ENCODE assay signal across 29 cellular contexts in genomic region chr18:69291755-69292154, GRCh38.
"Had no signal": no experiment of that assay in that cellular context is flagged by ENCODE, and none has a peak within 500 bp of the region (broad histone marks: within the 10 kb centered on the region; RNA-seq: fewer than 3 reads in every experiment).

No MANE protein-coding gene starts in this region.

- H3K27ac Mint-ChIP-seq: dendritic cell treated with granulocyte-macrophage colony-stimulating factor and Interleukin-4, amounts not matched to agents 40 ng/mL and 50 ng/mL, for 4 days; effector memory CD8-positive, alpha-beta T cell; endodermal cell had no signal

- H3K27me3 ChIP-seq: colonic mucosa, dorsolateral prefrontal cortex, esophagus muscularis mucosa, esophagus squamous epithelium, foreskin keratinocyte, gastrocnemius medialis, gastroesophageal sphincter, heart left ventricle, heart right ventricle had no signal

- H3K4me3 ChIP-seq: colonic mucosa, coronary artery, dorsolateral prefrontal cortex, esophagus muscularis mucosa, esophagus squamous epithelium, gastrocnemius medialis, gastroesophageal sphincter, heart left ventricle, heart right ventricle had no signal

- H3K36me3 ChIP-seq: colonic mucosa, esophagus muscularis mucosa, esophagus squamous epithelium, gastrocnemius medialis, gastroesophageal sphincter, heart left ventricle, heart right ventricle had no signal

- H3K9me3 ChIP-seq: colonic mucosa, esophagus muscularis mucosa, esophagus squamous epithelium, gastrocnemius medialis had no signal

- ATAC-seq: effector memory CD8-positive, alpha-beta T cell; esophagus mucosa; foreskin keratinocyte; gastrocnemius medialis; gastroesophageal sphincter; heart left ventricle; heart right ventricle had no signal

- H3K9me3 Mint-ChIP-seq: dendritic cell treated with granulocyte-macrophage colony-stimulating factor and Interleukin-4, amounts not matched to agents 40 ng/mL and 50 ng/mL, for 4 days; endodermal cell had no signal

- H3K4me1 Mint-ChIP-seq: endodermal cell had no signal

- H3K27me3 Mint-ChIP-seq: dendritic cell treated with granulocyte-macrophage colony-stimulating factor and Interleukin-4, amounts not matched to agents 40 ng/mL and 50 ng/mL, for 4 days; effector memory CD8-positive, alpha-beta T cell had no signal

- H3K4me1 ChIP-seq: colonic mucosa, esophagus muscularis mucosa, esophagus squamous epithelium, foreskin keratinocyte, gastrocnemius medialis, gastroesophageal sphincter, heart left ventricle, heart right ventricle had no signal

- DNase-seq: colonic mucosa; cortex of kidney; dermis blood vessel endothelial cell; dorsolateral prefrontal cortex; effector CD4-positive, alpha-beta T cell; effector CD8-positive, alpha-beta T cell; effector memory CD4-positive, alpha-beta T cell; effector memory CD8-positive, alpha-beta T cell; endodermal cell; erythroblast; esophagus squamous epithelium; foreskin fibroblast; foreskin keratinocyte; foreskin melanocyte; gastrocnemius medialis; glutamatergic neuron; head of caudate nucleus; heart left ventricle; heart right ventricle had no signal

- FAIRE-seq: colon, endometrium, endothelial cell of umbilical vein, frontal cortex had no signal

- H3K4me3 Mint-ChIP-seq: dendritic cell treated with granulocyte-macrophage colony-stimulating factor and Interleukin-4, amounts not matched to agents 40 ng/mL and 50 ng/mL, for 4 days; effector memory CD8-positive, alpha-beta T cell; endodermal cell had no signal

- H3K27ac ChIP-seq: colonic mucosa, coronary artery, dorsolateral prefrontal cortex, epithelial cell of prostate, esophagus muscularis mucosa, esophagus squamous epithelium, foreskin keratinocyte, gastrocnemius medialis, gastroesophageal sphincter, heart left ventricle, heart right ventricle had no signal
